26 cellular contexts compared by ENCODE assay signal in genomic region chr10:122814493-122814892, GRCh38. TPM values are rescaled to one million over a fixed set of nuclear protein-coding genes. Genes with fewer than 3 reads are reported as not detected.
"Had no signal": no experiment of that assay in that cellular context is flagged by ENCODE, and none has a peak within 500 bp of the region (broad histone marks: within the 10 kb centered on the region; RNA-seq: fewer than 3 reads in every experiment).

No MANE protein-coding gene starts in this region.

- H3K4me3 ChIP-seq: neural progenitor cell, ovary, psoas muscle, right lobe of liver, sigmoid colon, stomach, thoracic aorta, thyroid gland, tibial nerve, upper lobe of left lung, uterus had no signal

- H3K4me1 ChIP-seq: neural progenitor cell, parathyroid adenoma, psoas muscle, right lobe of liver, sigmoid colon, stomach, thyroid gland, tibial nerve, upper lobe of left lung, uterus had no signal

- H3K27ac ChIP-seq: neural progenitor cell, ovary, parathyroid adenoma, psoas muscle, right lobe of liver, sigmoid colon, stomach, thoracic aorta, thyroid gland, tibial nerve, upper lobe of left lung, uterus had no signal

- H3K27me3 ChIP-seq: neural progenitor cell, ovary, right lobe of liver, thyroid gland, uterus had no signal

- FAIRE-seq: small intestine had no signal

- H3K9me3 ChIP-seq: ovary, psoas muscle, right lobe of liver, stomach, thoracic aorta, thyroid gland, tibial nerve, upper lobe of left lung, uterus had no signal

- ATAC-seq: natural killer cell; psoas muscle; right cardiac atrium; right lobe of liver; stimulated activated effector memory CD8-positive, alpha-beta T cell treated with anti-CD3 and anti-CD28 coated beads, Interleukin-12 subunit alpha, Interleukin-12 subunit beta, amount 100 ng/mL, for 72 hours; stimulated activated naive B cell treated with anti-CD40 and anti-IgM and Interleukin-4, amounts not matched to agents 10 μg/mL and 1 μg/mL and 100 μg/mL, for 72 hours had no signal

- DNase-seq: natural killer cell; occipital lobe; ovary; posterior cingulate gyrus; psoas muscle; right cardiac atrium; right lobe of liver; sigmoid colon; small intestine; stimulated activated CD4-positive, alpha-beta T cell treated with anti-CD3 and anti-CD28 coated beads, Interleukin-15, amount 100 ng/mL, for 24 hours; stimulated activated CD4-positive, alpha-beta T cell treated with anti-CD3 and anti-CD28 coated beads, Interleukin-2, amount 100 ng/mL, for 24 hours; stimulated activated CD4-positive, alpha-beta T cell treated with anti-CD3 and anti-CD28 coated beads, Interleukin-2, amount 100 ng/mL, for 48 hours; stimulated activated CD4-positive, alpha-beta T cell treated with anti-CD3 and anti-CD28 coated beads, Interleukin-4, amount 100 ng/mL, for 24 hours; stimulated activated naive B cell treated with anti-CD40 and anti-IgM and Interleukin-4, amounts not matched to agents 10 μg/mL and 1 μg/mL and 100 μg/mL, for 72 hours; stimulated activated naive CD4-positive, alpha-beta T cell treated with Interleukin-2 at 50 U/mL for 16 hours; stomach; thyroid gland; trophoblast cell; uterus had no signal

- H3K36me3 ChIP-seq: neural progenitor cell, ovary, right lobe of liver, sigmoid colon, stomach, thoracic aorta, thyroid gland, tibial nerve, upper lobe of left lung, uterus had no signal

RNA-seq across cellular contexts. Expression of gene CUZD1, which starts 31.2 kb away (rescaled TPM):
- total RNA-seq: progenitor cell of endocrine pancreas, thoracic aorta had no signal
